ENCODE assay signal across 2 cellular contexts in the genomic region with DNA sequence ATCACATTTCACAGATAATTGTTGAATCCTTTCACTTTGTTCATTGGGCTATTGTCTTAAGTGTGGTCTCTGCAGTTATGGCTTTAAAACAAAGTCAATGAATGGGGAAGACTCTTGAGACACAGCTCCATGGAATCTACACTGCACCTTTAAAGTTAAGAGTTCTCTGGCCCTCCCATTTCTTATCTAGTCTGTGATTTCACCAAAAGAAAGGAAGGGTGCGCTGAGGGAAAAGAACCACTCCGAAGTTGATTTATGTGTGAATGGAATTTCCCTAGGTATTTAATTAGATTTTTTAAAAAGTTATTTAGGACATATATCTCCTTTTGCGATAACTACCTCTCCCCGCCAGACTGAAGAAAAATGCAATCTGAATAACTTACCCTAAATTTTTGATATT.
TF ChIP-seq lines count a peak whose summit lies in the region.

No MANE protein-coding gene starts in this region.

TF ChIP-seq in HepG2, 621 proteins besides CTCF, POLR2A, EP300 and RAD21 (continues in another document):
- TF ChIP-seq, protein P1, sequence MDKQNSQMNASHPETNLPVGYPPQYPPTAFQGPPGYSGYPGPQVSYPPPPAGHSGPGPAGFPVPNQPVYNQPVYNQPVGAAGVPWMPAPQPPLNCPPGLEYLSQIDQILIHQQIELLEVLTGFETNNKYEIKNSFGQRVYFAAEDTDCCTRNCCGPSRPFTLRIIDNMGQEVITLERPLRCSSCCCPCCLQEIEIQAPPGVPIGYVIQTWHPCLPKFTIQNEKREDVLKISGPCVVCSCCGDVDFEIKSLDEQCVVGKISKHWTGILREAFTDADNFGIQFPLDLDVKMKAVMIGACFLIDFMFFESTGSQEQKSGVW (CRISPR knock-in tag; IDR thresholded peaks at IDR 0.05; ENCODE audit: borderline replicate concordance) = no peak
- TF ChIP-seq ZNF562 (CRISPR knock-in tag; IDR thresholded peaks at IDR 0.05; ENCODE audit: borderline replicate concordance) (no peak), MAFF (IDR thresholded peaks at IDR 0.05; ENCODE audit: low read depth, low read length) (no peak), ZNF530 (CRISPR knock-in tag; IDR thresholded peaks at IDR 0.05; ENCODE audit: low read depth) (no peak), ZNF547 (CRISPR knock-in tag; IDR thresholded peaks at IDR 0.05) (no peak), ZKSCAN1 (IDR thresholded peaks at IDR 0.05; ENCODE audit: low read length) (no peak), ZNF496 (CRISPR knock-in tag; IDR thresholded peaks at IDR 0.05; ENCODE audit: insufficient replicate concordance) (no peak)
- TF ChIP-seq, protein P2, sequence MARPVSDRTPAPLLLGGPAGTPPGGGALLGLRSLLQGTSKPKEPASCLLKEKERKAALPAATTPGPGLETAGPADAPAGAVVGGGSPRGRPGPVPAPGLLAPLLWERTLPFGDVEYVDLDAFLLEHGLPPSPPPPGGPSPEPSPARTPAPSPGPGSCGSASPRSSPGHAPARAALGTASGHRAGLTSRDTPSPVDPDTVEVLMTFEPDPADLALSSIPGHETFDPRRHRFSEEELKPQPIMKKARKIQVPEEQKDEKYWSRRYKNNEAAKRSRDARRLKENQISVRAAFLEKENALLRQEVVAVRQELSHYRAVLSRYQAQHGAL (CRISPR knock-in tag; IDR thresholded peaks at IDR 0.05; ENCODE audit: not compliant biosample characterization) = no peak
- TF ChIP-seq, protein P3, sequence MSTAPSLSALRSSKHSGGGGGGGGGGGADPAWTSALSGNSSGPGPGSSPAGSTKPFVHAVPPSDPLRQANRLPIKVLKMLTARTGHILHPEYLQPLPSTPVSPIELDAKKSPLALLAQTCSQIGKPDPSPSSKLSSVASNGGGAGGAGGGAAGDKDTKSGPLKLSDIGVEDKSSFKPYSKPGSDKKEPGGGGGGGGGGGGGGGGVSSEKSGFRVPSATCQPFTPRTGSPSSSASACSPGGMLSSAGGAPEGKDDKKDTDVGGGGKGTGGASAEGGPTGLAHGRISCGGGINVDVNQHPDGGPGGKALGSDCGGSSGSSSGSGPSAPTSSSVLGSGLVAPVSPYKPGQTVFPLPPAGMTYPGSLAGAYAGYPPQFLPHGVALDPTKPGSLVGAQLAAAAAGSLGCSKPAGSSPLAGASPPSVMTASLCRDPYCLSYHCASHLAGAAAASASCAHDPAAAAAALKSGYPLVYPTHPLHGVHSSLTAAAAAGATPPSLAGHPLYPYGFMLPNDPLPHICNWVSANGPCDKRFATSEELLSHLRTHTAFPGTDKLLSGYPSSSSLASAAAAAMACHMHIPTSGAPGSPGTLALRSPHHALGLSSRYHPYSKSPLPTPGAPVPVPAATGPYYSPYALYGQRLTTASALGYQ (CRISPR knock-in tag; IDR thresholded peaks at IDR 0.05) = no peak
- TF ChIP-seq, protein P4, sequence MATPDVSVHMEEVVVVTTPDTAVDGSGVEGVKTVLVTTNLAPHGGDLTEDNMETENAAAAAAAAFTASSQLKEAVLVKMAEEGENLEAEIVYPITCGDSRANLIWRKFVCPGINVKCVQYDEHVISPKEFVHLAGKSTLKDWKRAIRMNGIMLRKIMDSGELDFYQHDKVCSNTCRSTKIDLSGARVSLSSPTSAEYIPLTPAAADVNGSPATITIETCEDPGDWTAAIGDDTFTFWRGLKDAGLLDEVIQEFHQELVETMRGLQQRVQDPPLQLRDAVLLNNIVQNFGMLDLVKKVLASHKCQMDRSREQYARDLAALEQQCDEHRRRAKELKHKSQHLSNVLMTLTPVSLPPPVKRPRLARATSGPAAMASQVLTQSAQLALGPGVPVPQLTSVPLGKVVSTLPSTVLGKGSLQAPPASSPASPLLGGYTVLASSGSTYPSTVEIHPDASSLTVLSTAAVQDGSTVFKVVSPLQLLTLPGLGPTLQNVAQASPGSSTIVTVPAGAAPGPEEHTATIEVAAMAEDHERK (CRISPR knock-in tag; IDR thresholded peaks at IDR 0.05; ENCODE audit: low read depth) = no peak

TF ChIP-seq in WTC11, 78 proteins besides CTCF, POLR2A, EP300 and RAD21:
- no peak for TF ChIP-seq MXD4 (CRISPR knock-in tag; IDR thresholded peaks at IDR 0.05; ENCODE audit: borderline replicate concordance)
- TF ChIP-seq, protein P5, sequence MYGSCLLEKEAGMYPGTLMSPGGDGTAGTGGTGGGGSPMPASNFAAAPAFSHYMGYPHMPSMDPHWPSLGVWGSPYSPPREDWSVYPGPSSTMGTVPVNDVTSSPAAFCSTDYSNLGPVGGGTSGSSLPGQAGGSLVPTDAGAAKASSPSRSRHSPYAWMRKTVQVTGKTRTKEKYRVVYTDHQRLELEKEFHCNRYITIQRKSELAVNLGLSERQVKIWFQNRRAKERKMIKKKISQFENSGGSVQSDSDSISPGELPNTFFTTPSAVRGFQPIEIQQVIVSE (CRISPR knock-in tag; IDR thresholded peaks at IDR 0.05; ENCODE audit: borderline replicate concordance) = no peak
- TF ChIP-seq GABPB1 (CRISPR knock-in tag; IDR thresholded peaks at IDR 0.05) = no peak
- no peak for TF ChIP-seq KAT7 (CRISPR knock-in tag; IDR thresholded peaks at IDR 0.05; ENCODE audit: borderline replicate concordance)
- no peak for TF ChIP-seq TEAD1 (CRISPR knock-in tag; IDR thresholded peaks at IDR 0.05)
- TF ChIP-seq HMGA2 (CRISPR knock-in tag; IDR thresholded peaks at IDR 0.05) = no peak
- TF ChIP-seq, protein P6, sequence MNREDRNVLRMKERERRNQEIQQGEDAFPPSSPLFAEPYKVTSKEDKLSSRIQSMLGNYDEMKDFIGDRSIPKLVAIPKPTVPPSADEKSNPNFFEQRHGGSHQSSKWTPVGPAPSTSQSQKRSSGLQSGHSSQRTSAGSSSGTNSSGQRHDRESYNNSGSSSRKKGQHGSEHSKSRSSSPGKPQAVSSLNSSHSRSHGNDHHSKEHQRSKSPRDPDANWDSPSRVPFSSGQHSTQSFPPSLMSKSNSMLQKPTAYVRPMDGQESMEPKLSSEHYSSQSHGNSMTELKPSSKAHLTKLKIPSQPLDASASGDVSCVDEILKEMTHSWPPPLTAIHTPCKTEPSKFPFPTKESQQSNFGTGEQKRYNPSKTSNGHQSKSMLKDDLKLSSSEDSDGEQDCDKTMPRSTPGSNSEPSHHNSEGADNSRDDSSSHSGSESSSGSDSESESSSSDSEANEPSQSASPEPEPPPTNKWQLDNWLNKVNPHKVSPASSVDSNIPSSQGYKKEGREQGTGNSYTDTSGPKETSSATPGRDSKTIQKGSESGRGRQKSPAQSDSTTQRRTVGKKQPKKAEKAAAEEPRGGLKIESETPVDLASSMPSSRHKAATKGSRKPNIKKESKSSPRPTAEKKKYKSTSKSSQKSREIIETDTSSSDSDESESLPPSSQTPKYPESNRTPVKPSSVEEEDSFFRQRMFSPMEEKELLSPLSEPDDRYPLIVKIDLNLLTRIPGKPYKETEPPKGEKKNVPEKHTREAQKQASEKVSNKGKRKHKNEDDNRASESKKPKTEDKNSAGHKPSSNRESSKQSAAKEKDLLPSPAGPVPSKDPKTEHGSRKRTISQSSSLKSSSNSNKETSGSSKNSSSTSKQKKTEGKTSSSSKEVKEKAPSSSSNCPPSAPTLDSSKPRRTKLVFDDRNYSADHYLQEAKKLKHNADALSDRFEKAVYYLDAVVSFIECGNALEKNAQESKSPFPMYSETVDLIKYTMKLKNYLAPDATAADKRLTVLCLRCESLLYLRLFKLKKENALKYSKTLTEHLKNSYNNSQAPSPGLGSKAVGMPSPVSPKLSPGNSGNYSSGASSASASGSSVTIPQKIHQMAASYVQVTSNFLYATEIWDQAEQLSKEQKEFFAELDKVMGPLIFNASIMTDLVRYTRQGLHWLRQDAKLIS (CRISPR knock-in tag; IDR thresholded peaks at IDR 0.05; ENCODE audit: borderline replicate concordance) = no peak
- TF ChIP-seq, protein P7, sequence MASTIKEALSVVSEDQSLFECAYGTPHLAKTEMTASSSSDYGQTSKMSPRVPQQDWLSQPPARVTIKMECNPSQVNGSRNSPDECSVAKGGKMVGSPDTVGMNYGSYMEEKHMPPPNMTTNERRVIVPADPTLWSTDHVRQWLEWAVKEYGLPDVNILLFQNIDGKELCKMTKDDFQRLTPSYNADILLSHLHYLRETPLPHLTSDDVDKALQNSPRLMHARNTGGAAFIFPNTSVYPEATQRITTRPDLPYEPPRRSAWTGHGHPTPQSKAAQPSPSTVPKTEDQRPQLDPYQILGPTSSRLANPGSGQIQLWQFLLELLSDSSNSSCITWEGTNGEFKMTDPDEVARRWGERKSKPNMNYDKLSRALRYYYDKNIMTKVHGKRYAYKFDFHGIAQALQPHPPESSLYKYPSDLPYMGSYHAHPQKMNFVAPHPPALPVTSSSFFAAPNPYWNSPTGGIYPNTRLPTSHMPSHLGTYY (CRISPR knock-in tag; IDR thresholded peaks at IDR 0.05) = no peak
- no peak for TF ChIP-seq EMX1 (CRISPR knock-in tag; IDR thresholded peaks at IDR 0.05)
- TF ChIP-seq, protein P8, sequence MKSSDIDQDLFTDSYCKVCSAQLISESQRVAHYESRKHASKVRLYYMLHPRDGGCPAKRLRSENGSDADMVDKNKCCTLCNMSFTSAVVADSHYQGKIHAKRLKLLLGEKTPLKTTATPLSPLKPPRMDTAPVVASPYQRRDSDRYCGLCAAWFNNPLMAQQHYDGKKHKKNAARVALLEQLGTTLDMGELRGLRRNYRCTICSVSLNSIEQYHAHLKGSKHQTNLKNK (CRISPR knock-in tag; IDR thresholded peaks at IDR 0.05) = no peak
- TF ChIP-seq, protein P9, sequence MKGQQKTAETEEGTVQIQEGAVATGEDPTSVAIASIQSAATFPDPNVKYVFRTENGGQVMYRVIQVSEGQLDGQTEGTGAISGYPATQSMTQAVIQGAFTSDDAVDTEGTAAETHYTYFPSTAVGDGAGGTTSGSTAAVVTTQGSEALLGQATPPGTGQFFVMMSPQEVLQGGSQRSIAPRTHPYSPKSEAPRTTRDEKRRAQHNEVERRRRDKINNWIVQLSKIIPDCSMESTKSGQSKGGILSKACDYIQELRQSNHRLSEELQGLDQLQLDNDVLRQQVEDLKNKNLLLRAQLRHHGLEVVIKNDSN (CRISPR knock-in tag; IDR thresholded peaks at IDR 0.05) = no peak
- TF ChIP-seq ESRRA (CRISPR knock-in tag; IDR thresholded peaks at IDR 0.05; ENCODE audit: borderline replicate concordance) = no peak
- TF ChIP-seq, protein P10, sequence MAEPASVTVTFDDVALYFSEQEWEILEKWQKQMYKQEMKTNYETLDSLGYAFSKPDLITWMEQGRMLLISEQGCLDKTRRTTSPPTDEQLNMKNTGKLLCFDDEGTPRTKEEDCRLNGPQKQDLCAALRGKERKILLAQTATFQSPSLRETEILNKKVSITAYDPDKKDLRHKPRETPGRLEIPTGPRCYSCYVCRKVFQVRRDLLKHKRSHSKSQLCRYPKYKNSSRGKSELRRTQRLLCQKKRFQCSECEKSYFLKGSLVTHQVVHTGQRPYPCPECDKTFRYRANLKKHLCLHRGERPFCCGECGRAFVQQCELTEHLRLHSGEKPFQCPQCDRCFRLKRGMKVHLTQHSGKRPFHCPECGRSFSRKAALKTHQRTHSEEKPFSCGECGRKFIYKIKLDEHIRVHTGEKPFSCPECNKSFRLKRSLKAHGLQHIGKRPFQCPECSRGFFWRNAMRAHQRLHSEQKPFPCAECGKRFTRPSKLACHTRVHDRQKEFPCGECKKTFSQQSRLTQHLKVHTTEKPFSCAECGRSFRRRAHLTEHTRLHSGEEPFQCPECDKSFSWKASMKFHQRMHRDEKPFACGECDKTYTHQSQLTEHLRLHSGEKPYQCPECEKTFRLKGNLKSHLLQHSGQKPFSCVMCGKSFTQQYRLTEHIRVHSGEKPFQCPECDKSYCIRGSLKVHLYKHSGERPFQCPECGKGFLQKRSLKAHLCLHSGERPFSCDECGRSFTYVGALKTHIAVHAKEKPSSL (CRISPR knock-in tag; conservative IDR thresholded peaks at IDR 0.05) = no peak
- TF ChIP-seq, protein P11, sequence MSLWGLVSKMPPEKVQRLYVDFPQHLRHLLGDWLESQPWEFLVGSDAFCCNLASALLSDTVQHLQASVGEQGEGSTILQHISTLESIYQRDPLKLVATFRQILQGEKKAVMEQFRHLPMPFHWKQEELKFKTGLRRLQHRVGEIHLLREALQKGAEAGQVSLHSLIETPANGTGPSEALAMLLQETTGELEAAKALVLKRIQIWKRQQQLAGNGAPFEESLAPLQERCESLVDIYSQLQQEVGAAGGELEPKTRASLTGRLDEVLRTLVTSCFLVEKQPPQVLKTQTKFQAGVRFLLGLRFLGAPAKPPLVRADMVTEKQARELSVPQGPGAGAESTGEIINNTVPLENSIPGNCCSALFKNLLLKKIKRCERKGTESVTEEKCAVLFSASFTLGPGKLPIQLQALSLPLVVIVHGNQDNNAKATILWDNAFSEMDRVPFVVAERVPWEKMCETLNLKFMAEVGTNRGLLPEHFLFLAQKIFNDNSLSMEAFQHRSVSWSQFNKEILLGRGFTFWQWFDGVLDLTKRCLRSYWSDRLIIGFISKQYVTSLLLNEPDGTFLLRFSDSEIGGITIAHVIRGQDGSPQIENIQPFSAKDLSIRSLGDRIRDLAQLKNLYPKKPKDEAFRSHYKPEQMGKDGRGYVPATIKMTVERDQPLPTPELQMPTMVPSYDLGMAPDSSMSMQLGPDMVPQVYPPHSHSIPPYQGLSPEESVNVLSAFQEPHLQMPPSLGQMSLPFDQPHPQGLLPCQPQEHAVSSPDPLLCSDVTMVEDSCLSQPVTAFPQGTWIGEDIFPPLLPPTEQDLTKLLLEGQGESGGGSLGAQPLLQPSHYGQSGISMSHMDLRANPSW (CRISPR knock-in tag; conservative IDR thresholded peaks at IDR 0.05; ENCODE audit: low read depth) = no peak
